Comparison of ENCODE assay signal across 8 cellular contexts in the genomic region with DNA sequence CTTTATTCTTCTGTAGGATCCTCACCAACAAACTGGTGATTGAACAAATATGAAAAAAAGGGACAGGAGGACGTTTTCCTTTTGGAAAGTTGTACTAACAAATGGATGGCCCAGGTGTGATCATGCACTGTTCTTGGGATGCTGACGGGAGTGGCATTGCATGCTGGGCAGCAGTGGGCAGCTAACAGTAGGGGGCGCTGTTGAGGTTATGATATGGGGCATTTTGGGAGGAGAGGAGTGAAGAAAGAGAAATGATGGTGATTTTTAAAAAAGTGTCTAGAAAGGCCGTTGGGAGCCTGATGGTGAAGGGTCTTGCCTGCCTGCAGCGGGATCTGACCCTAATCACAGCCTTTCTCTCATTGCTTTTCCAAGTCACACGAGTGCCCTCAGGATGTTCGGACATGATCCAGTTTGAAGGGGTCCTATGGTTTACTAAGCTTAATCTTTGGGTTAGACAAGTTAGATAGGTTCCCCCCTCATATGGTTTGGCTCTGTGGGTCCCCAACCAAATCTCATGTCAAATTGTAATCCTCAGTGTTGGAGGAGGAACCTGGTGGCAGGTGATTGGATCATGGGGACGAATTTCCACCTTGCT. TPM values are rescaled to one million over a fixed set of nuclear protein-coding genes. Genes with fewer than 3 reads are reported as not detected.
DNase-seq lines count a peak whose midpoint lies in the region; ATAC-seq and TF ChIP-seq lines count a peak whose summit lies in the region.
"Had no signal": no experiment of that assay in that cellular context is flagged by ENCODE, and none has a peak within 500 bp of the region (broad histone marks: within the 10 kb centered on the region; RNA-seq: fewer than 3 reads in every experiment).

No MANE protein-coding gene starts in this region.

- no peak overlapping the region for H3K27ac ChIP-seq in endodermal cell (ENCODE audit: low read depth, low read length)

- no peaks in the 10 kb centered on the region for H3K27me3 ChIP-seq in endodermal cell (ENCODE audit: control insufficient read depth, insufficient read depth, low read length, poor library complexity, severe bottlenecking)

- H3K27me3 Mint-ChIP-seq in activated CD4-positive, alpha-beta T cell treated with anti-CD3 and anti-CD28 coated beads for 36 hours: no peaks in the 10 kb centered on the region
- peaks cover 19% of the 10 kb centered on the region for H3K27me3 Mint-ChIP-seq in endodermal cell (ENCODE audit: insufficient read depth)

- no peaks in the 10 kb centered on the region for H3K4me1 Mint-ChIP-seq in activated CD4-positive, alpha-beta T cell treated with anti-CD3 and anti-CD28 coated beads for 36 hours
- H3K4me1 Mint-ChIP-seq in endodermal cell: peaks cover 30% of the 10 kb centered on the region
- H3K4me1 Mint-ChIP-seq: activated naive CD4-positive, alpha-beta T cell treated with anti-CD3 and anti-CD28 coated beads, Interleukin-2, amount 50 U/mL, for 24 hours had no signal

- POLR2A ChIA-PET in activated CD4-positive, alpha-beta T cell treated with anti-CD3 and anti-CD28 coated beads for 36 hours (lab: Charles Lee): no interaction called here

- no peak overlapping the region for H3K4me3 Mint-ChIP-seq in activated CD4-positive, alpha-beta T cell treated with anti-CD3 and anti-CD28 coated beads for 36 hours
- H3K4me3 Mint-ChIP-seq in endodermal cell: no peak overlapping the region
- H3K4me3 Mint-ChIP-seq: activated naive CD4-positive, alpha-beta T cell treated with anti-CD3 and anti-CD28 coated beads, Interleukin-2, amount 50 U/mL, for 24 hours had no signal

- H3K36me3 Mint-ChIP-seq in activated CD4-positive, alpha-beta T cell treated with anti-CD3 and anti-CD28 coated beads for 36 hours (ENCODE audit: low read depth): no peaks in the 10 kb centered on the region
- peaks cover 2% of the 10 kb centered on the region for H3K36me3 Mint-ChIP-seq in endodermal cell (ENCODE audit: low read depth)
- H3K36me3 Mint-ChIP-seq: activated naive CD4-positive, alpha-beta T cell treated with anti-CD3 and anti-CD28 coated beads, Interleukin-2, amount 50 U/mL, for 24 hours had no signal

- no peak overlapping the region for H3K4me3 ChIP-seq in endodermal cell (ENCODE audit: low read length)

- H3K9me3 ChIP-seq in endodermal cell (ENCODE audit: control insufficient read depth, low read length): peaks cover 14% of the 10 kb centered on the region

- CTCF ChIA-PET in activated CD4-positive, alpha-beta T cell treated with anti-CD3 and anti-CD28 coated beads for 36 hours (lab: Charles Lee): interaction anchor here (0.6 to 2.7 kb wide), 9 partner anchors 8 to 243 kb away, joined by 3 to 14 read pairs (median 5); no protein-coding TSS in a partner anchor

- ATAC-seq in activated CD4-positive, alpha-beta T cell treated with anti-CD3 and anti-CD28 coated beads for 36 hours: peak; percentile 57
- no peak for ATAC-seq in HG03139 (IDR thresholded peaks at IDR 0.05; ENCODE audit: unreplicated experiment)
- no peak for ATAC-seq in GM18909 (IDR thresholded peaks at IDR 0.05; ENCODE audit: poor library complexity, unreplicated experiment)

- peak; percentile 84 for TF ChIP-seq CTCF in endodermal cell (conservative IDR thresholded peaks at IDR 0.05)

- peak; percentile 36 for DNase-seq in HT-29 (ENCODE audit: low spot score)
- DNase-seq in activated CD4-positive, alpha-beta T cell treated with anti-CD3 and anti-CD28 coated beads for 36 hours: peak; percentile 83
- DNase-seq in endodermal cell: peak; percentile 87
- peak; percentile 2 to 4 for DNase-seq in stimulated activated CD4-positive, alpha-beta T cell treated with anti-CD3 and anti-CD28 coated beads, Interleukin-1b, Interleukin-23, amount 100 ng/mL, for 1 hour (ENCODE audit: low read depth in 2 of 2)
- DNase-seq in NCI-H526 treated with DMSO at 0.1 percent for 48 hours (lab: John Stamatoyannopoulos, UW): no peak

- intact Hi-C loops in activated CD4-positive, alpha-beta T cell treated with anti-CD3 and anti-CD28 coated beads for 36 hours (cut with DNase I, micrococcal nuclease): loop anchor here (1.0 kb wide), 2 partner anchors 57 to 263 kb away; no protein-coding TSS in a partner anchor

- no peak overlapping the region for H3K27ac Mint-ChIP-seq in activated CD4-positive, alpha-beta T cell treated with anti-CD3 and anti-CD28 coated beads for 36 hours
- no peak overlapping the region for H3K27ac Mint-ChIP-seq in endodermal cell
- H3K27ac Mint-ChIP-seq: activated naive CD4-positive, alpha-beta T cell treated with anti-CD3 and anti-CD28 coated beads, Interleukin-2, amount 50 U/mL, for 24 hours had no signal

- WGBS in endodermal cell (ENCODE audit: insufficient coverage in 1 of 2, insufficient read length in 1 of 2), 2 experiments: 82 to 86% methylated on average over 4 to 8 of the region's 8 CpGs

- H3K4me1 ChIP-seq in endodermal cell (ENCODE audit: control insufficient read depth, insufficient read depth, low read length): peaks cover 3% of the 10 kb centered on the region

- no peak overlapping the region for H3K9ac ChIP-seq in endodermal cell (ENCODE audit: extremely low read depth, low read length, poor library complexity, severe bottlenecking)

- no peaks in the 10 kb centered on the region for H3K36me3 ChIP-seq in endodermal cell (ENCODE audit: control insufficient read depth, insufficient read depth, low read length)

- peaks cover 1% of the 10 kb centered on the region for H3K9me3 Mint-ChIP-seq in activated CD4-positive, alpha-beta T cell treated with anti-CD3 and anti-CD28 coated beads for 36 hours (ENCODE audit: low read depth)
- H3K9me3 Mint-ChIP-seq in endodermal cell: peaks cover 14% of the 10 kb centered on the region
- H3K9me3 Mint-ChIP-seq: activated naive CD4-positive, alpha-beta T cell treated with anti-CD3 and anti-CD28 coated beads, Interleukin-2, amount 50 U/mL, for 24 hours had no signal

RNA-seq across cellular contexts. Expression of a gene that starts 46.2 kb away (rescaled TPM):
- total RNA-seq in HT-29 (2014; rRNA removed; shearing (Covaris generic)): not detected in 2 replicates
- total RNA-seq in activated CD4-positive, alpha-beta T cell treated with anti-CD3 and anti-CD28 coated beads for 36 hours: not detected
- 10 to 100 TPM; 32.6 to 51.5 TPM for total RNA-seq in endodermal cell
- 105 TPM for polyA plus RNA-seq in endodermal cell (2013, experiment 1 of 2)
- 115 TPM for polyA plus RNA-seq in endodermal cell (2013, experiment 2 of 2)

Comparison
In these comparisons a context has a peak if more than half of its experiments do, and no peak if none do; other contexts are left out.
1. RNA of a gene that starts 46.2 kb away (total RNA-seq): 32.6 to 51.5 TPM in endodermal cell; not detected in HT-29 and not detected in activated CD4-positive, alpha-beta T cell treated with anti-CD3 and anti-CD28 coated beads for 36 hours; every median in the first group is over 10 times any median in the second.